9 cellular contexts compared by ENCODE assay signal in genomic region chr20:63580796-63581461, GRCh38. TPM values are rescaled to one million over a fixed set of nuclear protein-coding genes. Genes with fewer than 3 reads are reported as not detected.
DNase-seq lines count a peak whose midpoint lies in the region; ATAC-seq and TF ChIP-seq lines count a peak whose summit lies in the region.
"Had no signal": no experiment of that assay in that cellular context is flagged by ENCODE, and none has a peak within 500 bp of the region (broad histone marks: within the 10 kb centered on the region; RNA-seq: fewer than 3 reads in every experiment).

No MANE protein-coding gene starts in this region.

- POLR2A ChIA-PET in HCT116 (lab: Charles Lee), result interaction anchor here (1.4 kb wide), 1 partner anchor 61 kb away, joined by 3 read pairs; no protein-coding TSS in a partner anchor

- intact Hi-C loops in CD14-positive monocyte (cut with micrococcal nuclease), result no loop called here
- intact Hi-C loops in HCT116 (cut with micrococcal nuclease), result loop anchor here (5.0 kb wide), 1 partner anchor 116 kb away; the partner anchor contains the start of gene TNFRSF6B
- intact Hi-C loops in psoas muscle (cut with DNase I), result no loop called here

- no peak overlapping the region for H2AFZ ChIP-seq in HCT116 (ENCODE audit: low read depth, low read length, poor library complexity, severe bottlenecking)

- H3K36me3 Mint-ChIP-seq in CD14-positive monocyte, result peaks cover 0 to 2% of the 10 kb centered on the region in 2 donors
- H3K36me3 Mint-ChIP-seq: IgD-negative memory B cell had no signal

- no peaks in the 10 kb centered on the region for H3K36me3 ChIP-seq in HCT116 (ENCODE audit: control insufficient read depth in 1 of 2, insufficient read depth in 2 of 2, low read length in 2 of 2)
- no peaks in the 10 kb centered on the region for H3K36me3 ChIP-seq in psoas muscle (ENCODE audit: insufficient read depth in 1 of 2, low read depth in 1 of 2)
- no peaks in the 10 kb centered on the region for H3K36me3 ChIP-seq in HAP-1 (replicated peaks)

- H3K4me3 ChIP-seq in HCT116 (replicated peaks in 1 of 2; ENCODE audit: low read depth in 1 of 2, low read length in 2 of 2), result no peak overlapping the region
- no peak overlapping the region for H3K4me3 ChIP-seq in psoas muscle
- no peak overlapping the region for H3K4me3 ChIP-seq in HAP-1

- H3K27ac ChIP-seq in HCT116 (ENCODE audit: low read depth, low read length), result no peak overlapping the region; the same call in 1 of the 2 replicates
- no peak overlapping the region for H3K27ac ChIP-seq in psoas muscle

- no TSS peak for BruUV-seq in HCT116 (replicated peaks; lab: Mats Ljungman, UMichigan)

- TF ChIP-seq CTCF in CD14-positive monocyte (IDR thresholded peaks at IDR 0.05), result peak; percentile 41
- TF ChIP-seq CTCF in HCT116 (IDR thresholded peaks at IDR 0.05 in 2 of 3, conservative IDR thresholded peaks at IDR 0.05 in 1 of 3; ENCODE audit: borderline replicate concordance in 1 of 3, insufficient read depth in 1 of 3, low read depth in 2 of 3, low read length in 2 of 3), result peak; percentile 54 to 61 (median 60); a peak in 5 of 6 replicates
- TF ChIP-seq CTCF in psoas muscle (IDR thresholded peaks at IDR 0.05), result no peak

- peaks cover 0 to 4% (median 0%) of the 10 kb centered on the region in 7 donors for H3K9me3 Mint-ChIP-seq in CD14-positive monocyte
- H3K9me3 Mint-ChIP-seq: IgD-negative memory B cell had no signal

- H3K79me2 ChIP-seq in HCT116 (ENCODE audit: insufficient read depth, low read length), result no peaks in the 10 kb centered on the region

- H3K4me1 ChIP-seq in HCT116 (ENCODE audit: control insufficient read depth in 1 of 2, insufficient read depth in 2 of 2, low read length in 2 of 2), result peaks cover 0 to 8% of the 10 kb centered on the region in 2 experiments; a peak in 1 of 4 replicates
- H3K4me1 ChIP-seq in psoas muscle, result peaks cover 5% of the 10 kb centered on the region
- no peaks in the 10 kb centered on the region for H3K4me1 ChIP-seq in HAP-1

- RAD21 ChIA-PET in HCT116 (lab: Charles Lee; ENCODE audit: low non-redundant PET in 1 of 2, low total read pairs in 2 of 2, uncharacterized antibody in 2 of 2, unreplicated experiment in 2 of 2), result no interaction called here

- no peaks in the 10 kb centered on the region for H3K9me2 ChIP-seq in HCT116 (ENCODE audit: insufficient read depth)

- DNase-seq in CD14-positive monocyte (ENCODE audit: low spot score) (no peak), HCT116 (ENCODE audit: low read depth, low spot score) (peak; percentile 52), SW480 (ENCODE audit: low spot score) (peak; percentile 80), amniotic epithelial cell (ENCODE audit: low read depth) (peak; percentile 68), left lobe of liver (ENCODE audit: low spot score) (no peak), psoas muscle (no peak), HAP-1 (ENCODE audit: low spot score in 2 of 2) (no peak)
- DNase-seq in stimulated activated CD8-positive, alpha-beta memory T cell treated with anti-CD3 and anti-CD28 coated beads, Interleukin-7, amount 100 ng/mL, for 4 hours (ENCODE audit: low read depth in 2 of 2), result peak; percentile 56 to 69

- H3K27me3 ChIP-seq in HCT116 (ENCODE audit: insufficient read depth, low read length) (no peaks in the 10 kb centered on the region), psoas muscle (ENCODE audit: insufficient read depth in 3 of 3, low read length in 2 of 3) (peaks cover 0 to 3% (median 0%) of the 10 kb centered on the region in 3 donors), HAP-1 (ENCODE audit: low read depth) (no peaks in the 10 kb centered on the region)

- TF ChIP-seq RAD21 in HCT116 (IDR thresholded peaks at IDR 0.05; ENCODE audit: low read depth), result peak; percentile 90

- CTCF ChIA-PET in HCT116 (lab: Charles Lee), result interaction anchor here (0.8 to 1.0 kb wide), 3 partner anchors 43 to 393 kb away, joined by 3 to 5 read pairs (median 3); partner anchors contain the start of gene PTK6

- in situ Hi-C loops in HAP-1 (cut with MboI; ENCODE audit: low sequenced_read_pairs), result no loop called here

- TF ChIP-seq POLR2A in HCT116 (IDR thresholded peaks at IDR 0.05; ENCODE audit: borderline replicate concordance, extremely low read depth, insufficient read depth, insufficient read length), result no peak

- peaks cover 43 to 68% (median 43%) of the 10 kb centered on the region in 3 donors for H3K27me3 Mint-ChIP-seq in CD14-positive monocyte (ENCODE audit: low read depth in 3 of 3)

- no peak overlapping the region for H3K9ac ChIP-seq in HCT116 (ENCODE audit: low read length)

- H3K4me3 Mint-ChIP-seq in CD14-positive monocyte, result no peak overlapping the region

- H3K27ac Mint-ChIP-seq in CD14-positive monocyte, result peak overlapping the region in 1 of 7 donors; percentile 40
- H3K27ac Mint-ChIP-seq: IgD-negative memory B cell had no signal

- H3K9me3 ChIP-seq in HCT116 (ENCODE audit: control insufficient read depth in 1 of 2, insufficient read depth in 1 of 2, low read depth in 1 of 2, low read length in 2 of 2) (no peaks in the 10 kb centered on the region), psoas muscle (no peaks in the 10 kb centered on the region), HAP-1 (no peaks in the 10 kb centered on the region)

- ATAC-seq in HCT116 (peak; percentile 92), left lobe of liver (peak; percentile 71), psoas muscle (no peak)

- 58 to 67% (median 65%) methylated on average over 12 of the region's 12 CpGs for WGBS in psoas muscle, 3 donors

- peak overlapping the region; percentile 20; the same call in 1 of the 2 replicates for H3K4me2 ChIP-seq in HCT116 (ENCODE audit: low read length)

- H3K4me1 Mint-ChIP-seq in CD14-positive monocyte, result peaks cover 7% of the 10 kb centered on the region

- no peaks in the 10 kb centered on the region for H4K20me1 ChIP-seq in HCT116 (ENCODE audit: insufficient read depth)

TF ChIP-seq in HCT116, 20 proteins besides CTCF, POLR2A, EP300 and RAD21 (continues in another document):
- TF ChIP-seq YY1 (IDR thresholded peaks at IDR 0.05; ENCODE audit: extremely low read depth, insufficient replicate concordance, low read depth, low read length) (no peak), EZH2phosphoT487 (IDR thresholded peaks at IDR 0.05; ENCODE audit: borderline replicate concordance) (no peak), SRF (IDR thresholded peaks at IDR 0.05; ENCODE audit: low read depth) (no peak), REST (IDR thresholded peaks at IDR 0.05; ENCODE audit: low read depth) (no peak), JUND (IDR thresholded peaks at IDR 0.05) (no peak), SIN3A (IDR thresholded peaks at IDR 0.05; ENCODE audit: low read depth) (no peak), ZNF274 (IDR thresholded peaks at IDR 0.05; ENCODE audit: low read depth, low read length) (no peak), SP1 (IDR thresholded peaks at IDR 0.05; ENCODE audit: low read depth) (no peak), CBX3 (IDR thresholded peaks at IDR 0.05; ENCODE audit: low read depth) (no peak), POLR2AphosphoS5 (IDR thresholded peaks at IDR 0.05; ENCODE audit: low read depth, low read length) (no peak), FOSL1 (IDR thresholded peaks at IDR 0.05; ENCODE audit: low read depth) (no peak)

RNA-seq across cellular contexts. Expression of gene HELZ2, which starts 6.9 kb away (rescaled TPM):
- polyA plus RNA-seq in CD14-positive monocyte (1 to 10 TPM; 3.0 to 3.3 TPM), psoas muscle (1 to 10 TPM in 2 of 3 donors, under 1 TPM in 1; 0.82 to 3.1 (median 1.5) TPM)
- total RNA-seq in HCT116 (2021; ENCODE audit: unreplicated experiment) (44.0 TPM), left lobe of liver (18.1 TPM), psoas muscle (1 to 10 TPM; 3.5 to 8.0 (median 5.4) TPM)
- 40.3 and 54.7 TPM in 2 replicates for polyA plus RNA-seq in HCT116 (2012)

RNA-seq across cellular contexts. Expression of gene FNDC11, which starts 27.0 kb away (rescaled TPM):
- polyA plus RNA-seq in CD14-positive monocyte (not detected), psoas muscle (under 1 TPM in 2 of 3 donors, not detected in 1; 0.07 to 0.08 TPM)
- total RNA-seq in HCT116 (2021; ENCODE audit: unreplicated experiment) (5.5 TPM), left lobe of liver (not detected), psoas muscle (under 1 TPM in 1 of 4 donors, not detected in 3; 0.14 TPM)
- polyA plus RNA-seq in HCT116 (2012), result 3.1 TPM in 2 replicates

RNA-seq across cellular contexts. Expression of gene SRMS, which starts 33.4 kb away (rescaled TPM):
- polyA plus RNA-seq in CD14-positive monocyte, result not detected
- 3.2 TPM for total RNA-seq in HCT116 (2021; ENCODE audit: unreplicated experiment)
- 1.8 and 2.5 TPM in 2 replicates for polyA plus RNA-seq in HCT116 (2012)
- total RNA-seq in left lobe of liver, result not detected
- not detected for total RNA-seq in psoas muscle
- polyA plus RNA-seq in psoas muscle, result not detected

RNA-seq across cellular contexts. Expression of gene PTK6, which starts 43.8 kb away (rescaled TPM):
- polyA plus RNA-seq in CD14-positive monocyte, result 1 to 10 TPM in 1 of 2 donors, under 1 TPM in 1; 0.66 to 1.5 TPM
- total RNA-seq in HCT116 (2021; ENCODE audit: unreplicated experiment), result 6.7 TPM
- polyA plus RNA-seq in HCT116 (2012), result 7.2 and 8.0 TPM in 2 replicates
- 12.0 TPM for total RNA-seq in left lobe of liver
- total RNA-seq in psoas muscle, result under 1 TPM in 1 of 4 donors, not detected in 3; 0.06 TPM
- polyA plus RNA-seq in psoas muscle, result under 1 TPM in 2 of 3 donors, not detected in 1; 0.04 TPM

RNA-seq across cellular contexts. Expression of gene GMEB2, which starts 46.0 kb away (rescaled TPM):
- 1 to 10 TPM; 2.7 to 3.8 TPM for polyA plus RNA-seq in CD14-positive monocyte
- total RNA-seq in HCT116 (2021; ENCODE audit: unreplicated experiment), result 13.9 TPM
- 10.0 and 10.2 TPM in 2 replicates for polyA plus RNA-seq in HCT116 (2012)
- 4.5 TPM for total RNA-seq in left lobe of liver
- total RNA-seq in psoas muscle, result 10 to 100 TPM in 1 of 4 donors, 1 to 10 TPM in 3; 5.4 to 10.1 (median 7.8) TPM
- polyA plus RNA-seq in psoas muscle, result 1 to 10 TPM; 6.9 to 8.7 (median 8.5) TPM

Comparison
In these comparisons a context has a peak if more than half of its experiments do, and no peak if none do; other contexts are left out.
1. DNase-seq: peak in HCT116 (single experiment), SW480 (single experiment), amniotic epithelial cell (single experiment) and stimulated activated CD8-positive, alpha-beta memory T cell treated with anti-CD3 and anti-CD28 coated beads, Interleukin-7, amount 100 ng/mL, for 4 hours (2 of 2); none in CD14-positive monocyte (single experiment), left lobe of liver (single experiment), psoas muscle (0 of 2) and HAP-1 (0 of 2).
2. ATAC-seq: peak in HCT116 (single experiment) and left lobe of liver (single experiment); none in psoas muscle (0 of 4).